ENCODE assay signal across 8 cellular contexts in the genomic region with DNA sequence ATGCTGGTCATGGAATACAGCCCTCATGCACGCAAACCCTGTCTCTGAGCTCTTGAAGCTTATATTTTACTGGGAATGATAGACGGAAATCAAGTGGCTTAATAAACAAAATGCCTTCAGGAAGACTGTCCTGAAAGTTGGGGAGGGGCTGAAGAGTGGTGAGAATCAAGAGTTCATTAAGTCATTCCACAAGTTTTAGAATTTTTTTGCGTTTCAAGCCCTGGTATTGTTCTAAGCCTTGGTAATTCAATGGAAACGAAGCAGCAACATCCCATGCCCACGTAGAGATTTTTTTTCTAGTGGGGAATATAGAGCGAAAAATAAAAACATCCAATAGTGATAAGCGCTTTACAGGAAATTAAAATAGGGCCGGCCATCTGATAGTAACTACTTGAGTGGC. TPM values are rescaled to one million over a fixed set of nuclear protein-coding genes. Genes with fewer than 3 reads are reported as not detected.
A peak's percentile ranks its signal among the peaks of the same experiment; 100 is the strongest.
DNase-seq lines count a peak whose midpoint lies in the region; ATAC-seq and TF ChIP-seq lines count a peak whose summit lies in the region.

No MANE protein-coding gene starts in this region.

- H3K36me3 Mint-ChIP-seq in T-cell: peaks cover 17% of the 10 kb centered on the region

- peaks cover 0 to 10% of the 10 kb centered on the region in 2 donors for H3K36me3 ChIP-seq in gastrocnemius medialis

- in situ Hi-C loops in gastrocnemius medialis (cut with MboI; ENCODE audit: low sequenced_read_pairs in 4 of 4): loop anchor here in 1 of 4 donors (10.0 kb wide), 1 partner anchor 45 kb away; the partner anchor contains the start of gene SLC25A35

- peak overlapping the region; percentile 99 to 100 (median 99) for H3K4me3 Mint-ChIP-seq in T-cell

- H3K27ac ChIP-seq in gastrocnemius medialis: peak overlapping the region; percentile 96 to 100 (median 98)

- no peaks in the 10 kb centered on the region for H3K9me3 ChIP-seq in gastrocnemius medialis

- DNase-seq in T-cell: no peak
- no peak for DNase-seq in fibroblast of the aortic adventitia (ENCODE audit: low read depth)
- DNase-seq in gastrocnemius medialis: no peak
- no peak for DNase-seq in stimulated activated CD4-positive, alpha-beta T cell treated with anti-CD3 and anti-CD28 coated beads, Interleukin-2, amount 100 ng/mL, for 48 hours
- DNase-seq in omental fat pad (ENCODE audit: low spot score): no peak
- DNase-seq in DMS53 (lab: John Stamatoyannopoulos, UW): no peak

- intact Hi-C loops in gastrocnemius medialis (cut with DNase I; ENCODE audit: low total_unique reads): loop anchor here (1.0 kb wide), 3 partner anchors 39 to 130 kb away; partner anchors contain the start of gene RANGRF

- TF ChIP-seq CTCF in fibroblast of the aortic adventitia (IDR thresholded peaks at IDR 0.05; ENCODE audit: insufficient read depth, low read length): no peak
- no peak for TF ChIP-seq CTCF in gastrocnemius medialis (IDR thresholded peaks at IDR 0.05 in 4 of 5, conservative IDR thresholded peaks at IDR 0.05 in 1 of 5)
- TF ChIP-seq CTCF in omental fat pad (IDR thresholded peaks at IDR 0.05): no peak

- H3K4me3 ChIP-seq in GM08714 (ENCODE audit: low read length) (peak overlapping the region; percentile 86), fibroblast of the aortic adventitia (ENCODE audit: low read depth, low read length) (peak overlapping the region; percentile 99), gastrocnemius medialis (peak overlapping the region; percentile 82 to 99 (median 92))

- H3K4me1 Mint-ChIP-seq in T-cell: peaks cover 42 to 56% (median 43%) of the 10 kb centered on the region in 3 donors

- H3K27me3 ChIP-seq in gastrocnemius medialis: no peaks in the 10 kb centered on the region

- peaks cover 8 to 13% of the 10 kb centered on the region in 2 donors for H3K4me1 ChIP-seq in gastrocnemius medialis

- H3K27ac Mint-ChIP-seq in T-cell: peak overlapping the region; percentile 97 to 98

- POLR2A ChIA-PET in T-cell (lab: Charles Lee): interaction anchor here (0.6 to 2.6 kb wide), 6 partner anchors 24 to 424 kb away, joined by 3 to 14 read pairs (median 4); partner anchors contain the start of genes BORCS6 (in 1 of the 2) and RANGRF (in 1 of the 2)

- no peak for ATAC-seq in T-cell (replicated peaks in 1 of 4)
- ATAC-seq in gastrocnemius medialis: no peak
- ATAC-seq in HG03097 (IDR thresholded peaks at IDR 0.05; ENCODE audit: low FRiP score, unreplicated experiment): no peak
- no peak for ATAC-seq in omental fat pad (ENCODE audit: low FRiP score)

- TF ChIP-seq POLR2A in gastrocnemius medialis (IDR thresholded peaks at IDR 0.05): no peak

- H3K9me3 Mint-ChIP-seq in T-cell: no peaks in the 10 kb centered on the region

- no peaks in the 10 kb centered on the region for H3K27me3 Mint-ChIP-seq in T-cell

- CTCF ChIA-PET in T-cell (lab: Charles Lee): interaction anchor here in 1 of 2 donors (1.0 to 3.0 kb wide), 3 partner anchors 23 to 175 kb away, joined by 3 to 17 read pairs (median 3); partner anchors contain the start of gene SLC25A35

RNA-seq across cellular contexts. Expression of gene PFAS, which starts 0.5 kb away (rescaled TPM):
- 10 to 100 TPM; 31.5 to 52.4 (median 37.8) TPM for total RNA-seq in T-cell
- 22.1 and 37.0 TPM in 2 replicates for total RNA-seq in fibroblast of the aortic adventitia (ENCODE audit: low replicate concordance)
- total RNA-seq in gastrocnemius medialis: 1 to 10 TPM; 2.6 to 8.4 (median 6.5) TPM
- total RNA-seq in omental fat pad: 10 to 100 TPM; 12.9 to 27.7 (median 19.8) TPM

RNA-seq across cellular contexts. Expression of gene CTC1, which starts 1.8 kb away (rescaled TPM):
- total RNA-seq in T-cell (100 to 1,000 TPM; 230 to 309 (median 269) TPM), fibroblast of the aortic adventitia (ENCODE audit: low replicate concordance) (4.2 and 12.8 TPM in 2 replicates), gastrocnemius medialis (1 to 10 TPM; 2.4 to 5.5 (median 4.1) TPM), omental fat pad (10 to 100 TPM; 13.0 to 31.7 (median 18.9) TPM)

RNA-seq across cellular contexts. Expression of gene RANGRF, which starts 38.8 kb away (rescaled TPM):
- total RNA-seq in T-cell (10 to 100 TPM; 29.0 to 41.8 (median 40.9) TPM), fibroblast of the aortic adventitia (ENCODE audit: low replicate concordance) (11.0 and 11.4 TPM in 2 replicates), gastrocnemius medialis (10 to 100 TPM in 3 of 4 donors, 1 to 10 TPM in 1; 6.9 to 21.2 (median 15.4) TPM), omental fat pad (10 to 100 TPM; 16.7 to 31.4 (median 23.0) TPM)

RNA-seq across cellular contexts. Expression of gene AURKB, which starts 39.2 kb away (rescaled TPM):
- 1 to 10 TPM; 1.0 to 2.7 (median 1.7) TPM for total RNA-seq in T-cell
- total RNA-seq in fibroblast of the aortic adventitia (ENCODE audit: low replicate concordance): 5.7 and 31.8 TPM in 2 replicates
- total RNA-seq in gastrocnemius medialis: 1 to 10 TPM in 1 of 4 donors, not detected in 3; 2.3 TPM
- total RNA-seq in omental fat pad: 1 to 10 TPM in 2 of 4 donors, under 1 TPM in 1, not detected in 1; 0.79 to 3.0 (median 2.0) TPM

RNA-seq across cellular contexts. Expression of gene SLC25A35, which starts 45.6 kb away (rescaled TPM):
- 10 to 100 TPM in 1 of 5 donors, 1 to 10 TPM in 4; 6.6 to 10.0 (median 8.0) TPM for total RNA-seq in T-cell
- total RNA-seq in fibroblast of the aortic adventitia (ENCODE audit: low replicate concordance): 1.5 and 1.8 TPM in 2 replicates
- total RNA-seq in gastrocnemius medialis: 10 to 100 TPM in 1 of 4 donors, 1 to 10 TPM in 1, under 1 TPM in 2; 0.71 to 14.0 (median 1.0) TPM
- 1 to 10 TPM; 1.0 to 4.0 (median 3.1) TPM for total RNA-seq in omental fat pad

Comparison
In these comparisons a context has a peak if more than half of its experiments do, and no peak if none do; other contexts are left out.
1. RNA of gene CTC1, which starts 1.8 kb away (total RNA-seq): 230 to 309 TPM in T-cell; 13.0 to 31.7 TPM in omental fat pad, 4.2 to 12.8 TPM in fibroblast of the aortic adventitia and 2.4 to 5.5 TPM in gastrocnemius medialis; every median in the first group is over 4 times any median in the second.
2. Peak in every context shown above with its lines, with median percentiles within 50 percentile points of each other: H3K4me3 ChIP-seq.